Comparison of ENCODE assay signal across 24 cellular contexts in the genomic region with DNA sequence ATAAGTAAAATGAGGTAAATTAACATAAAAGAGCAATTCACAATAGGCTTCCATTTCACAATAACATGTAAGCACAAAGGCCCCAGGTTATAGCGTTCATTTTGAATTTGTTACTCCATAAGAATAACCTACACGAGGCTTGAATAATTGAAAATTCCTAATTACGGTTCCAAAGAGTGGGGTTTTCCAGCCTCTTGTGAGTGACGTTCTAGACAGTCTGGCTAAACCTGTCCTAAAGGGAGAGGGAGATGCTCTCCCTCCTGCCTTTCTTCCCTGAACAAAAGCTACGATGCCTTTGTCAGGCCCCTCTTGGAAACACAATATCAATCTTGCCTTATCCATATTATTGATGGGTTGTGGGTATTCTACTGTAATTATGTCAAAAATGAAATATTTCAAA.
"Had no signal": no experiment of that assay in that cellular context is flagged by ENCODE, and none has a peak within 500 bp of the region (broad histone marks: within the 10 kb centered on the region; RNA-seq: fewer than 3 reads in every experiment).

No MANE protein-coding gene starts in this region.

- H3K9me3 ChIP-seq: stomach, suprapubic skin, testis, thoracic aorta, thyroid gland, tibial artery, transverse colon, upper lobe of left lung, upper lobe of right lung, uterus, vagina had no signal

- DNase-seq: stimulated activated CD4-positive, alpha-beta T cell treated with anti-CD3 and anti-CD28 coated beads, Interleukin-2, amount 100 ng/mL, for 48 hours; stimulated activated CD4-positive, alpha-beta T cell treated with anti-CD3 and anti-CD28 coated beads, Interleukin-4, amount 100 ng/mL, for 1 hour; stimulated activated CD4-positive, alpha-beta T cell treated with anti-CD3 and anti-CD28 coated beads, Interleukin-4, amount 100 ng/mL, for 24 hours; stimulated activated CD4-positive, alpha-beta T cell treated with anti-CD3 and anti-CD28 coated beads, Interleukin-4, amount 100 ng/mL, for 4 hours; stimulated activated CD8-positive, alpha-beta memory T cell treated with anti-CD3 and anti-CD28 coated beads, Interleukin-4, amount 100 ng/mL, for 48 hours; stimulated activated naive B cell treated with anti-CD40 and anti-IgM and Interleukin-4, amounts not matched to agents 10 μg/mL and 1 μg/mL and 100 μg/mL, for 72 hours; stimulated activated naive CD4-positive, alpha-beta T cell; stimulated activated naive CD4-positive, alpha-beta T cell treated with Interleukin-2 at 50 U/mL for 16 hours; stimulated activated naive CD8-positive, alpha-beta T cell treated with anti-CD3 and anti-CD28 coated beads, Interleukin-15, amount 100 ng/mL, for 72 hours; stimulated activated naive CD8-positive, alpha-beta T cell treated with anti-CD3 and anti-CD28 coated beads, Interleukin-15, Interleukin-2, amounts not matched to agents 100 U/mL and 50 U/mL, for 24 hours; stomach; substantia nigra; testis; thyroid gland; tibial artery; transverse colon; trophoblast cell; upper lobe of left lung; upper lobe of right lung; uterus had no signal

- H3K4me1 ChIP-seq: stomach, suprapubic skin, thyroid gland, tibial artery, tibial nerve, transverse colon, upper lobe of left lung, upper lobe of right lung, uterus, vagina had no signal

- H3K27ac ChIP-seq: stomach, suprapubic skin, testis, thoracic aorta, thyroid gland, tibial artery, tibial nerve, transverse colon, upper lobe of left lung, upper lobe of right lung, uterus, vagina had no signal

- H3K36me3 ChIP-seq: stomach, suprapubic skin, thoracic aorta, thyroid gland, tibial artery, tibial nerve, transverse colon, upper lobe of left lung, upper lobe of right lung, uterus, vagina had no signal

- H3K27me3 ChIP-seq: testis, thyroid gland, tibial nerve, upper lobe of left lung, uterus, vagina had no signal

- H3K4me3 ChIP-seq: stomach, suprapubic skin, testis, thoracic aorta, thyroid gland, tibial artery, tibial nerve, transverse colon, upper lobe of left lung, upper lobe of right lung, uterus, vagina had no signal
